9 cellular contexts compared by ENCODE assay signal in genomic region chr16:70715860-70716357, GRCh38. TPM values are rescaled to one million over a fixed set of nuclear protein-coding genes. Genes with fewer than 3 reads are reported as not detected.
DNase-seq lines count a peak whose midpoint lies in the region; ATAC-seq, FAIRE-seq and TF ChIP-seq lines count a peak whose summit lies in the region.
"Had no signal": no experiment of that assay in that cellular context is flagged by ENCODE, and none has a peak within 500 bp of the region (broad histone marks: within the 10 kb centered on the region; RNA-seq: fewer than 3 reads in every experiment).

No MANE protein-coding gene starts in this region.

- H4K20me1 ChIP-seq in osteoblast (ENCODE audit: insufficient read depth, low read length), result no peaks in the 10 kb centered on the region

- H3K27me3 ChIP-seq in BE2C (no peaks in the 10 kb centered on the region), Peyer's patch (no peaks in the 10 kb centered on the region), esophagus (ENCODE audit: control insufficient read depth in 1 of 2, insufficient read depth in 2 of 2, low read length in 2 of 2) (no peaks in the 10 kb centered on the region), osteoblast (ENCODE audit: insufficient read depth, low read length) (no peaks in the 10 kb centered on the region)

- 34 to 44% methylated on average over 6 of the region's 6 CpGs for WGBS in esophagus, 2 donors

- H3K9me3 ChIP-seq in BE2C (no peaks in the 10 kb centered on the region), Peyer's patch (no peaks in the 10 kb centered on the region), esophagus (ENCODE audit: control insufficient read depth in 2 of 2, insufficient read depth in 1 of 2, low read depth in 1 of 2, low read length in 1 of 2) (no peaks in the 10 kb centered on the region), osteoblast (ENCODE audit: low read depth, low read length) (no peaks in the 10 kb centered on the region)

- H3K4me2 ChIP-seq in osteoblast (ENCODE audit: insufficient read depth, low read length), result peak overlapping the region; percentile 78

- no peak for ATAC-seq in GM21381 (IDR thresholded peaks at IDR 0.05; ENCODE audit: unreplicated experiment)

- TF ChIP-seq CTCF in BE2C (IDR thresholded peaks at IDR 0.05; ENCODE audit: low read depth, low read length) (no peak), Peyer's patch (IDR thresholded peaks at IDR 0.05) (no peak), osteoblast (IDR thresholded peaks at IDR 0.05; ENCODE audit: extremely low read depth, low read depth, low read length) (no peak)

- no peaks in the 10 kb centered on the region; the same call in 1 of the 2 replicates for H3K36me3 ChIP-seq in BE2C
- H3K36me3 ChIP-seq in Peyer's patch, result peaks cover 0 to 17% (median 0%) of the 10 kb centered on the region in 3 donors
- peaks cover 0 to 3% of the 10 kb centered on the region in 2 donors for H3K36me3 ChIP-seq in esophagus (ENCODE audit: control insufficient read depth in 2 of 2, insufficient read depth in 2 of 2, low read length in 1 of 2)
- peaks cover 4% of the 10 kb centered on the region for H3K36me3 ChIP-seq in osteoblast (ENCODE audit: insufficient read depth, low read length)

- H2AFZ ChIP-seq in osteoblast (ENCODE audit: low read length), result peak overlapping the region; percentile 33

- H3K4me1 ChIP-seq in BE2C (peaks cover 38% of the 10 kb centered on the region), Peyer's patch (peaks cover 0 to 23% (median 0%) of the 10 kb centered on the region in 4 donors), esophagus (ENCODE audit: control insufficient read depth in 2 of 2, insufficient read depth in 2 of 2, low read length in 1 of 2) (peaks cover 2 to 11% of the 10 kb centered on the region in 2 donors), osteoblast (ENCODE audit: insufficient read depth, low read length) (peaks cover 38% of the 10 kb centered on the region)

- DNase-seq in BE2C (no peak), Peyer's patch (no peak), osteoblast (ENCODE audit: insufficient read length, low spot score, missing footprints) (no peak), GM12891 (ENCODE audit: insufficient read length, low spot score) (no peak)
- DNase-seq in activated CD4-positive, alpha-beta T cell treated with anti-CD3 and anti-CD28 coated beads, Interleukin-2, amount 50 U/mL, for 48 hours, result no peak
- no peak for DNase-seq in effector CD4-positive, alpha-beta T cell
- DNase-seq: activated naive CD8-positive, alpha-beta T cell treated with anti-CD3 and anti-CD28 coated beads, Interleukin-2, amount 10 ng/mL, durations not matched to agents 7 days and 5 days had no signal

- TF ChIP-seq POLR2A in Peyer's patch (IDR thresholded peaks at IDR 0.05) (no peak), GM12891 (IDR thresholded peaks at IDR 0.05; ENCODE audit: low read depth, low read length) (no peak)

- H3K27ac ChIP-seq in Peyer's patch, result peak overlapping the region in 3 of 4 donors; percentile 38 to 79 (median 50)
- peak overlapping the region; percentile 81 to 91 for H3K27ac ChIP-seq in esophagus (ENCODE audit: low read depth in 2 of 2, low read length in 1 of 2)
- peak overlapping the region; percentile 98 for H3K27ac ChIP-seq in osteoblast (ENCODE audit: low read depth, low read length)

- H3K4me3 ChIP-seq in BE2C (ENCODE audit: low read depth, low read length), result peak overlapping the region; percentile 7; the same call in 1 of the 2 replicates
- H3K4me3 ChIP-seq in Peyer's patch, result no peak overlapping the region
- H3K4me3 ChIP-seq in esophagus (ENCODE audit: low read depth in 1 of 2, low read length in 2 of 2), result no peak overlapping the region
- peak overlapping the region; percentile 31 for H3K4me3 ChIP-seq in osteoblast (ENCODE audit: insufficient read depth, low read length)

- no peak for FAIRE-seq in GM12891 (lab: Jason Lieb, UNC)

- peaks cover 13% of the 10 kb centered on the region for H3K79me2 ChIP-seq in osteoblast (ENCODE audit: insufficient read depth, low read length)

TF ChIP-seq in GM12891, 5 proteins besides CTCF, POLR2A, EP300 and RAD21:
- no peak for TF ChIP-seq PAX5 (IDR thresholded peaks at IDR 0.05; ENCODE audit: insufficient read depth, low read length, severe bottlenecking)
- TF ChIP-seq POU2F2 (IDR thresholded peaks at IDR 0.05; ENCODE audit: low read depth, low read length), result no peak
- TF ChIP-seq SPI1 (IDR thresholded peaks at IDR 0.05; ENCODE audit: low read depth, low read length), result no peak
- no peak for TF ChIP-seq POLR2AphosphoS5 (IDR thresholded peaks at IDR 0.05; ENCODE audit: low read depth, low read length)

RNA-seq across cellular contexts. Expression of gene MTSS2, which starts 30.1 kb away (rescaled TPM):
- 211 TPM for polyA plus RNA-seq in BE2C (2012; ENCODE audit: insufficient read depth, insufficient read length, low read depth)
- total RNA-seq in Peyer's patch (100 to 1,000 TPM in 1 of 4 donors, 10 to 100 TPM in 3; 12.1 to 115 (median 30.4) TPM), osteoblast (54.2 and 56.5 TPM in 2 replicates)
- polyA plus RNA-seq in esophagus, result 10 to 100 TPM; 27.4 to 62.9 TPM
- 0.21 TPM for polyA plus RNA-seq in GM12891 (2012; ENCODE audit: low read depth, missing spikeins)

Comparison
In these comparisons a context has a peak if more than half of its experiments do, and no peak if none do; other contexts are left out.
1. H3K4me3 ChIP-seq: peak in BE2C (single experiment) and osteoblast (single experiment); none in Peyer's patch (0 of 4) and esophagus (0 of 2).
2. Peak in every context shown above with its lines, with median percentiles within 50 percentile points of each other: H3K27ac ChIP-seq.